In genomic region chr12:121774968-121775474, GRCh38 we compare ENCODE assay signal across 18 cellular contexts. TPM values are rescaled to one million over a fixed set of nuclear protein-coding genes. Genes with fewer than 3 reads are reported as not detected.
DNase-seq lines count a peak whose midpoint lies in the region; ATAC-seq, FAIRE-seq and TF ChIP-seq lines count a peak whose summit lies in the region.
"Had no signal": no experiment of that assay in that cellular context is flagged by ENCODE, and none has a peak within 500 bp of the region (broad histone marks: within the 10 kb centered on the region; RNA-seq: fewer than 3 reads in every experiment).

No MANE protein-coding gene starts in this region.

- TF ChIP-seq RAD21 in A549 (conservative IDR thresholded peaks at IDR 0.05 in 1 of 2, IDR thresholded peaks at IDR 0.05 in 1 of 2) = no peak
- TF ChIP-seq RAD21 in H1 (IDR thresholded peaks at IDR 0.05 in 1 of 2, conservative IDR thresholded peaks at IDR 0.05 in 1 of 2; ENCODE audit: low read depth in 2 of 2, low read length in 2 of 2) = no peak

- no peak overlapping the region for H3K23ac ChIP-seq in H1 (ENCODE audit: insufficient read length)

- peak overlapping the region; percentile 7; the same call in 1 of the 2 replicates for H2BK20ac ChIP-seq in H1 (ENCODE audit: low read length)

- WGBS in A549 (ENCODE audit: missing lambda C conversion rate) = 67% methylated on average over 9 of the region's 14 CpGs
- 54% methylated on average over 7 of the region's 14 CpGs; no CpG with 5 or more reads in 1 of the 2 experiments for WGBS in H1 (ENCODE audit: extremely low coverage in 1 of 2, insufficient coverage in 1 of 2, insufficient read length in 1 of 2, insufficient replicate concordance in 2 of 2, low coverage in 1 of 2, low lambda C conversion rate in 2 of 2, missing lambda C conversion rate in 1 of 2), 2 experiments
- WGBS in lung, 2 donors = 69 to 88% methylated on average over 14 of the region's 14 CpGs

- no peaks in the 10 kb centered on the region for H3K9me3 Mint-ChIP-seq in activated naive CD8-positive, alpha-beta T cell treated with anti-CD3 and anti-CD28 coated beads, Interleukin-2, amount 50 U/mL, for 24 hours
- no peaks in the 10 kb centered on the region for H3K9me3 Mint-ChIP-seq in activated T-helper 2 cell treated with anti-CD3 and anti-CD28 coated beads, Interferon-gamma antibody, Interleukin-2, Interleukin-4, amounts not matched to agents 10 μg/mL and 5 μg/mL and 100 μg/mL, durations not matched to agents 14 hours and 24 hours and 36 hours
- H3K9me3 Mint-ChIP-seq: activated naive CD8-positive, alpha-beta T cell treated with anti-CD3 and anti-CD28 coated beads for 36 hours; naive thymus-derived CD4-positive, alpha-beta T cell; T-helper 1 cell treated with Interleukin-12 subunit alpha and Interleukin-12 subunit beta and Interleukin-4 antibody, amounts not matched to agents 30 μg/mL and 1 μg/mL, for 36 hours had no signal

- no peak overlapping the region for H2BK15ac ChIP-seq in H1 (ENCODE audit: low read length)

- POLR2A ChIA-PET in A549 (lab: Yijun Ruan, JAX) (interaction anchor here (0.5 kb wide), 1 partner anchor 81 kb away, joined by 4 read pairs; no protein-coding TSS in a partner anchor), H1 (lab: Charles Lee; ENCODE audit: partially characterized antibody) (interaction anchor here (0.7 to 34.9 kb wide), 6 partner anchors 25 to 114 kb away, joined by 3 to 958 read pairs (median 4); partner anchors contain the start of genes PSMD9, RHOF, SETD1B and TMEM120B), GM10248 (lab: Yijun Ruan, JAX) (interaction anchor here (0.6 kb wide), 1 partner anchor 9 kb away, joined by 3 read pairs; no protein-coding TSS in a partner anchor)

- H3K4me3 ChIP-seq in A549 (no peak overlapping the region), H1 (ENCODE audit: extremely low read depth in 1 of 4, insufficient read depth in 2 of 4, low read depth in 3 of 4, low read length in 4 of 4) (no peak overlapping the region), lung (no peak overlapping the region)
- H3K4me3 ChIP-seq: gastrocnemius medialis, suprapubic skin had no signal

- H3K18ac ChIP-seq in H1 (ENCODE audit: extremely low read depth, low read length) = peak overlapping the region; percentile 83

- H3K9me3 ChIP-seq in A549 = no peaks in the 10 kb centered on the region
- no peaks in the 10 kb centered on the region for H3K9me3 ChIP-seq in H1 (ENCODE audit: insufficient read depth in 2 of 2, low read depth in 1 of 2, low read length in 1 of 2)
- H3K9me3 ChIP-seq in lung (ENCODE audit: control insufficient read depth in 2 of 2, insufficient read depth in 1 of 2, low read length in 1 of 2) = no peaks in the 10 kb centered on the region
- H3K9me3 ChIP-seq: gastrocnemius medialis, suprapubic skin had no signal

- H3K9ac ChIP-seq in H1 (replicated peaks in 1 of 4; ENCODE audit: extremely low read depth in 1 of 4, low read depth in 3 of 4, low read length in 3 of 4) = no peak overlapping the region; a peak in 2 of 7 replicates

- peaks cover 17% of the 10 kb centered on the region for H3K4me1 Mint-ChIP-seq in activated naive CD8-positive, alpha-beta T cell treated with anti-CD3 and anti-CD28 coated beads, Interleukin-2, amount 50 U/mL, for 24 hours
- H3K4me1 Mint-ChIP-seq in activated T-helper 2 cell treated with anti-CD3 and anti-CD28 coated beads, Interferon-gamma antibody, Interleukin-2, Interleukin-4, amounts not matched to agents 10 μg/mL and 5 μg/mL and 100 μg/mL, durations not matched to agents 14 hours and 24 hours and 36 hours (ENCODE audit: low read depth) = peaks cover 9% of the 10 kb centered on the region

- peak in 1 of 2 experiments; percentile 2; a peak in 2 of 6 replicates for ATAC-seq in A549
- ATAC-seq in lung (ENCODE audit: insufficient read depth, low FRiP score) = peak; percentile 30
- no peak for ATAC-seq in activated naive CD8-positive, alpha-beta T cell treated with anti-CD3 and anti-CD28 coated beads, Interleukin-2, amount 50 U/mL, for 24 hours
- ATAC-seq: gastrocnemius medialis; naive thymus-derived CD4-positive, alpha-beta T cell had no signal

- H3K4ac ChIP-seq in H1 (replicated peaks; ENCODE audit: insufficient read length, low read depth, low read length) = peak overlapping the region; percentile 71

- TF ChIP-seq CTCF in A549 (IDR thresholded peaks at IDR 0.05) (no peak), H1 (IDR thresholded peaks at IDR 0.05; ENCODE audit: control extremely low read depth in 1 of 3, insufficient read depth in 1 of 3, low read depth in 1 of 3, low read length in 3 of 3) (no peak), lung (IDR thresholded peaks at IDR 0.05; ENCODE audit: control extremely low read depth, extremely low read depth) (no peak), GM10248 (IDR thresholded peaks at IDR 0.05; ENCODE audit: control extremely low read depth, extremely low read depth, low read depth, missing control alignments) (no peak)

- H3K36me3 ChIP-seq in H1 (ENCODE audit: control insufficient read depth in 2 of 4, insufficient read depth in 4 of 4, low read length in 3 of 4) (no peaks in the 10 kb centered on the region; a peak in 3 of 8 replicates), lung (ENCODE audit: control insufficient read depth in 2 of 2, insufficient read depth in 2 of 2, low read length in 2 of 2) (peaks cover 0 to 7% of the 10 kb centered on the region in 2 donors)
- H3K36me3 ChIP-seq: gastrocnemius medialis had no signal

- no peak for DNase-seq in A549 (ENCODE audit: low read depth in 1 of 2, low spot score in 1 of 2)
- peak; percentile 81 for DNase-seq in HK-2 (ENCODE audit: unreplicated experiment)
- no peak for DNase-seq in H1 (ENCODE audit: low read depth in 1 of 2, low spot score in 2 of 2)
- peak; percentile 56 for DNase-seq in lung (ENCODE audit: low spot score)
- DNase-seq in activated naive CD8-positive, alpha-beta T cell treated with anti-CD3 and anti-CD28 coated beads, Interleukin-2, amount 50 U/mL, for 24 hours = no peak
- no peak for DNase-seq in posterior cingulate gyrus
- no peak for DNase-seq in activated T-helper 2 cell treated with anti-CD3 and anti-CD28 coated beads, Interferon-gamma antibody, Interleukin-2, Interleukin-4, amounts not matched to agents 10 μg/mL and 5 μg/mL and 100 μg/mL, durations not matched to agents 14 hours and 24 hours and 36 hours (ENCODE audit: low spot score)
- DNase-seq in GM10248 (ENCODE audit: extremely low spot score) = no peak
- DNase-seq: activated naive CD8-positive, alpha-beta T cell treated with anti-CD3 and anti-CD28 coated beads for 36 hours; gastrocnemius medialis; naive thymus-derived CD4-positive, alpha-beta T cell; NCI-H2029 treated with DMSO at 0.1 percent for 48 hours; NCI-H748 treated with DMSO at 0.1 percent for 48 hours; retina had no signal

- H2BK5ac ChIP-seq in H1 (ENCODE audit: low read depth, low read length) = peak overlapping the region; percentile 76

- 0 out of 2 replicates have a peak overlapping the region, but pooled peaks have one; percentile 69 for H4K8ac ChIP-seq in H1 (ENCODE audit: extremely low read depth, insufficient read depth, low read length)

- H3K23me2 ChIP-seq in H1 (ENCODE audit: low read depth, low read length) = no peaks in the 10 kb centered on the region

- H3K27ac Mint-ChIP-seq in activated naive CD8-positive, alpha-beta T cell treated with anti-CD3 and anti-CD28 coated beads, Interleukin-2, amount 50 U/mL, for 24 hours = no peak overlapping the region
- no peak overlapping the region for H3K27ac Mint-ChIP-seq in activated T-helper 2 cell treated with anti-CD3 and anti-CD28 coated beads, Interferon-gamma antibody, Interleukin-2, Interleukin-4, amounts not matched to agents 10 μg/mL and 5 μg/mL and 100 μg/mL, durations not matched to agents 14 hours and 24 hours and 36 hours
- H3K27ac Mint-ChIP-seq: activated naive CD8-positive, alpha-beta T cell treated with anti-CD3 and anti-CD28 coated beads for 36 hours; T-helper 1 cell treated with Interleukin-12 subunit alpha and Interleukin-12 subunit beta and Interleukin-4 antibody, amounts not matched to agents 30 μg/mL and 1 μg/mL, for 36 hours had no signal

- H2AFZ ChIP-seq in H1 (ENCODE audit: low read length) = no peak overlapping the region

- no peak overlapping the region for H3K4me3 Mint-ChIP-seq in activated naive CD8-positive, alpha-beta T cell treated with anti-CD3 and anti-CD28 coated beads, Interleukin-2, amount 50 U/mL, for 24 hours
- H3K4me3 Mint-ChIP-seq in activated T-helper 2 cell treated with anti-CD3 and anti-CD28 coated beads, Interferon-gamma antibody, Interleukin-2, Interleukin-4, amounts not matched to agents 10 μg/mL and 5 μg/mL and 100 μg/mL, durations not matched to agents 14 hours and 24 hours and 36 hours (ENCODE audit: low read depth) = no peak overlapping the region
- H3K4me3 Mint-ChIP-seq: activated naive CD8-positive, alpha-beta T cell treated with anti-CD3 and anti-CD28 coated beads for 36 hours; naive thymus-derived CD4-positive, alpha-beta T cell; T-helper 1 cell treated with Interleukin-12 subunit alpha and Interleukin-12 subunit beta and Interleukin-4 antibody, amounts not matched to agents 30 μg/mL and 1 μg/mL, for 36 hours had no signal

- no peaks in the 10 kb centered on the region for H3K27me3 ChIP-seq in H1 (replicated peaks in 1 of 4; ENCODE audit: control insufficient read depth in 3 of 4, extremely low read depth in 1 of 4, insufficient read depth in 3 of 4, low read length in 3 of 4)
- no peaks in the 10 kb centered on the region for H3K27me3 ChIP-seq in lung (ENCODE audit: control insufficient read depth, insufficient read depth)
- H3K27me3 ChIP-seq: gastrocnemius medialis, suprapubic skin had no signal

- H3K36me3 Mint-ChIP-seq in activated naive CD8-positive, alpha-beta T cell treated with anti-CD3 and anti-CD28 coated beads, Interleukin-2, amount 50 U/mL, for 24 hours (ENCODE audit: low read depth) = peaks cover 13% of the 10 kb centered on the region
- peaks cover 13% of the 10 kb centered on the region for H3K36me3 Mint-ChIP-seq in activated T-helper 2 cell treated with anti-CD3 and anti-CD28 coated beads, Interferon-gamma antibody, Interleukin-2, Interleukin-4, amounts not matched to agents 10 μg/mL and 5 μg/mL and 100 μg/mL, durations not matched to agents 14 hours and 24 hours and 36 hours (ENCODE audit: low read depth)

- peak overlapping the region; percentile 46 to 84; a peak in 5 of 6 replicates for H3K27ac ChIP-seq in A549
- H3K27ac ChIP-seq in H1 (ENCODE audit: low read depth, low read length) = peak overlapping the region; percentile 45; the same call in 1 of the 2 replicates
- peak overlapping the region in 1 of 2 donors; percentile 72 for H3K27ac ChIP-seq in lung (ENCODE audit: low read depth in 1 of 2, low read length in 1 of 2)
- H3K27ac ChIP-seq: gastrocnemius medialis, suprapubic skin had no signal

- FAIRE-seq in A549 (lab: Jason Lieb, UNC) (no peak), H1 (lab: Jason Lieb, UNC) (no peak)
- FAIRE-seq: D721Med, HTR-8/SVneo had no signal

- H3K14ac ChIP-seq in H1 (ENCODE audit: insufficient read length) = no peak overlapping the region

- no peaks in the 10 kb centered on the region for H3K79me2 ChIP-seq in H1 (ENCODE audit: control insufficient read depth in 1 of 2, insufficient read depth in 2 of 2, low read length in 2 of 2)

- peaks cover 0 to 4% of the 10 kb centered on the region in 2 experiments for H4K20me1 ChIP-seq in H1 (replicated peaks in 1 of 2; ENCODE audit: control insufficient read depth in 1 of 2, insufficient read depth in 2 of 2, low read length in 2 of 2)

- H2BK12ac ChIP-seq in H1 (ENCODE audit: low read depth, low read length) = 0 out of 2 replicates have a peak overlapping the region, but pooled peaks have one; percentile 68

- H3K4me1 ChIP-seq in A549 (peaks cover 50% of the 10 kb centered on the region), H1 (replicated peaks in 1 of 4; ENCODE audit: control insufficient read depth in 3 of 4, insufficient read depth in 4 of 4, low read length in 3 of 4) (peaks cover 0 to 18% (median 14%) of the 10 kb centered on the region in 4 experiments; a peak in 6 of 7 replicates), lung (ENCODE audit: control insufficient read depth in 2 of 2, insufficient read depth in 2 of 2, low read length in 2 of 2) (peaks cover 0 to 2% of the 10 kb centered on the region in 2 donors)

- intact Hi-C loops in posterior cingulate gyrus (cut with DNase I) = loop anchor here (5.0 kb wide), 1 partner anchor 37 kb away; no protein-coding TSS in a partner anchor
- intact Hi-C loops in activated T-helper 2 cell treated with anti-CD3 and anti-CD28 coated beads, Interferon-gamma antibody, Interleukin-2, Interleukin-4, amounts not matched to agents 10 μg/mL and 5 μg/mL and 100 μg/mL, durations not matched to agents 14 hours and 24 hours and 36 hours (cut with micrococcal nuclease) = loop anchor here (5.0 kb wide), 2 partner anchors 37 to 63 kb away; partner anchors contain the start of gene TMEM120B

- H3K79me1 ChIP-seq in H1 (ENCODE audit: low read depth, low read length) = no peaks in the 10 kb centered on the region

- H3K27me3 Mint-ChIP-seq in activated naive CD8-positive, alpha-beta T cell treated with anti-CD3 and anti-CD28 coated beads, Interleukin-2, amount 50 U/mL, for 24 hours = no peaks in the 10 kb centered on the region
- no peaks in the 10 kb centered on the region for H3K27me3 Mint-ChIP-seq in activated T-helper 2 cell treated with anti-CD3 and anti-CD28 coated beads, Interferon-gamma antibody, Interleukin-2, Interleukin-4, amounts not matched to agents 10 μg/mL and 5 μg/mL and 100 μg/mL, durations not matched to agents 14 hours and 24 hours and 36 hours (ENCODE audit: low read depth)
- H3K27me3 Mint-ChIP-seq: activated naive CD8-positive, alpha-beta T cell treated with anti-CD3 and anti-CD28 coated beads for 36 hours; naive thymus-derived CD4-positive, alpha-beta T cell had no signal

- no peak overlapping the region for H2AK5ac ChIP-seq in H1 (ENCODE audit: low read depth, low read length)

- TF ChIP-seq EP300 in A549 (IDR thresholded peaks at IDR 0.05) = no peak
- no peak for TF ChIP-seq EP300 in H1 (IDR thresholded peaks at IDR 0.05; ENCODE audit: borderline replicate concordance in 1 of 2, low read depth in 2 of 2, low read length in 2 of 2)

- peak overlapping the region; percentile 90 for H4K91ac ChIP-seq in H1 (replicated peaks; ENCODE audit: insufficient read length, low read length)

- no peak overlapping the region for H2BK120ac ChIP-seq in H1 (replicated peaks; ENCODE audit: low read depth, low read length)

- no peak for TF ChIP-seq POLR2A in A549 (IDR thresholded peaks at IDR 0.05; ENCODE audit: low read length)
- no peak for TF ChIP-seq POLR2A in H1 (IDR thresholded peaks at IDR 0.05; ENCODE audit: control extremely low read depth in 1 of 2, low read depth in 2 of 2, low read length in 2 of 2)

- H4K5ac ChIP-seq in H1 (ENCODE audit: insufficient read length, low read depth, low read length) = peak overlapping the region; percentile 36

- peak overlapping the region; percentile 3 for H3K56ac ChIP-seq in H1 (replicated peaks; ENCODE audit: insufficient read length, low read depth, low read length)

- H3K4me2 ChIP-seq in A549 = peak overlapping the region; percentile 44; the same call in 1 of the 3 replicates
- H3K4me2 ChIP-seq in H1 (ENCODE audit: insufficient read depth in 1 of 2, low read depth in 2 of 2, low read length in 2 of 2) = peak overlapping the region; percentile 7 to 26; a peak in 3 of 4 replicates

- CTCF ChIA-PET in A549 (lab: Yijun Ruan, JAX) = interaction anchor here (1.0 to 72.2 kb wide), 7 partner anchors 11 to 113 kb away, joined by 3 to 2657 read pairs (median 29); partner anchors contain the start of genes PSMD9, RHOF and SETD1B
- CTCF ChIA-PET in H1 (lab: Charles Lee; ENCODE audit: partially characterized antibody) = interaction anchor here (0.6 to 18.5 kb wide), 17 partner anchors 13 to 1227 kb away, joined by 3 to 335 read pairs (median 5); partner anchors contain the start of genes MORN3, RHOF and TMEM120B
- CTCF ChIA-PET in GM10248 (lab: Yijun Ruan, JAX) = interaction anchor here (1.0 to 23.3 kb wide), 9 partner anchors 10 to 79 kb away, joined by 4 to 533 read pairs (median 48); partner anchors contain the start of gene RHOF

RNA-seq across cellular contexts. Expression of gene RHOF, which starts 18.5 kb away (rescaled TPM):
- 47.1 and 48.0 TPM in 2 replicates for polyA plus RNA-seq in A549 (2011; rRNA removed)
- polyA plus RNA-seq in A549 (2012; cell fraction: cytosol; rRNA removed) = 84.7 and 94.6 TPM in 2 replicates
- 108 and 113 TPM in 2 replicates for polyA plus RNA-seq in A549 (2012; cell fraction: nucleus; rRNA removed)
- polyA plus RNA-seq in A549 (2017; fragmentation: RNase III; extraction: RNeasy Plus Mini Kit Qiagen cat#74134 plus additional on column Dnase treatment) = 48.6 to 52.3 TPM (median 51.8 TPM) in 3 replicates
- polyA minus RNA-seq in A549 (2011; rRNA and poly(A)+ RNA removed) = 88.9 and 139 TPM in 2 replicates
- 31.0 and 31.9 TPM in 2 replicates for total RNA-seq in H1 (2021; fragmentation: NEBNext Ultra II Directional; extraction: Animal tissue kit (Norgen Biotek cat#: 25700))
- 23.8 and 33.2 TPM in 2 replicates for polyA plus RNA-seq in H1 (2011; rRNA removed)
- polyA plus RNA-seq in H1 (2011; cell fraction: cytosol; rRNA removed) = 24.2 TPM
- 46.5 TPM for polyA plus RNA-seq in H1 (2011; cell fraction: nucleus; rRNA removed)
- 13.3 to 22.8 TPM (median 17.1 TPM) in 4 replicates for polyA plus RNA-seq in H1 (2012, experiment 1 of 2)
- 10.2 TPM for polyA plus RNA-seq in H1 (2012, experiment 2 of 2)
- 16.3 TPM for polyA plus RNA-seq in H1 (2013, experiment 1 of 2)
- 14.9 TPM for polyA plus RNA-seq in H1 (2013, experiment 2 of 2)
- polyA minus RNA-seq in H1 (2011; rRNA and poly(A)+ RNA removed) = 15.0 and 16.7 TPM in 2 replicates
- polyA minus RNA-seq in H1 (2011; cell fraction: cytosol; rRNA and poly(A)+ RNA removed) = 27.1 TPM
- 45.4 TPM for polyA minus RNA-seq in H1 (2011; cell fraction: nucleus; rRNA and poly(A)+ RNA removed)
- total RNA-seq in lung = 10 to 100 TPM; 33.2 to 34.7 TPM
- 10 to 100 TPM; 15.1 to 16.5 TPM for polyA plus RNA-seq in lung
- total RNA-seq in activated T-helper 2 cell treated with anti-CD3 and anti-CD28 coated beads, Interferon-gamma antibody, Interleukin-2, Interleukin-4, amounts not matched to agents 10 μg/mL and 5 μg/mL and 100 μg/mL, durations not matched to agents 14 hours and 24 hours and 36 hours = 115 and 119 TPM in 2 replicates

RNA-seq across cellular contexts. Expression of gene SETD1B, which starts 28.8 kb away (rescaled TPM):
- polyA plus RNA-seq in A549 (2011; rRNA removed) (1.1 and 2.1 TPM in 2 replicates), A549 (2017; fragmentation: RNase III; extraction: RNeasy Plus Mini Kit Qiagen cat#74134 plus additional on column Dnase treatment) (7.4 to 8.6 TPM (median 8.0 TPM) in 3 replicates), H1 (2011; rRNA removed) (1.3 and 2.3 TPM in 2 replicates), lung (1 to 10 TPM; 7.3 to 8.3 TPM)
- polyA plus RNA-seq in A549 (2012; cell fraction: cytosol; rRNA removed) = 2.2 and 3.1 TPM in 2 replicates
- polyA plus RNA-seq in A549 (2012; cell fraction: nucleus; rRNA removed) = 6.5 and 9.1 TPM in 2 replicates
- polyA minus RNA-seq in A549 (2011; rRNA and poly(A)+ RNA removed) = 2.6 and 4.2 TPM in 2 replicates
- total RNA-seq in H1 (2021; fragmentation: NEBNext Ultra II Directional; extraction: Animal tissue kit (Norgen Biotek cat#: 25700)) = 17.7 and 17.8 TPM in 2 replicates
- polyA plus RNA-seq in H1 (2011; cell fraction: cytosol; rRNA removed) = 1.2 TPM
- polyA plus RNA-seq in H1 (2011; cell fraction: nucleus; rRNA removed) = 4.1 TPM
- polyA plus RNA-seq in H1 (2012, experiment 1 of 2) = 6.5 to 10.1 TPM (median 8.7 TPM) in 4 replicates
- 4.9 TPM for polyA plus RNA-seq in H1 (2012, experiment 2 of 2)
- 6.6 TPM for polyA plus RNA-seq in H1 (2013, experiment 1 of 2)
- 5.8 TPM for polyA plus RNA-seq in H1 (2013, experiment 2 of 2)
- polyA minus RNA-seq in H1 (2011; rRNA and poly(A)+ RNA removed) = 1.5 and 2.3 TPM in 2 replicates
- 5.3 TPM for polyA minus RNA-seq in H1 (2011; cell fraction: cytosol; rRNA and poly(A)+ RNA removed)
- 4.7 TPM for polyA minus RNA-seq in H1 (2011; cell fraction: nucleus; rRNA and poly(A)+ RNA removed)
- total RNA-seq in lung = 10 to 100 TPM; 12.4 to 28.1 TPM
- total RNA-seq in activated T-helper 2 cell treated with anti-CD3 and anti-CD28 coated beads, Interferon-gamma antibody, Interleukin-2, Interleukin-4, amounts not matched to agents 10 μg/mL and 5 μg/mL and 100 μg/mL, durations not matched to agents 14 hours and 24 hours and 36 hours = 23.3 and 24.0 TPM in 2 replicates

Comparison
In these comparisons a context has a peak if more than half of its experiments do, and no peak if none do; other contexts are left out.
1. DNase-seq: peak in HK-2 (single experiment) and lung (single experiment); none in A549 (0 of 2), H1 (0 of 2), activated naive CD8-positive, alpha-beta T cell treated with anti-CD3 and anti-CD28 coated beads, Interleukin-2, amount 50 U/mL, for 24 hours (single experiment), posterior cingulate gyrus (0 of 10), activated T-helper 2 cell treated with anti-CD3 and anti-CD28 coated beads, Interferon-gamma antibody, Interleukin-2, Interleukin-4, amounts not matched to agents 10 μg/mL and 5 μg/mL and 100 μg/mL, durations not matched to agents 14 hours and 24 hours and 36 hours (single experiment) and GM10248 (single experiment).
2. Of the 18 proteins assayed by ChIP-seq in both H1 and A549: peak only in H1: MAX; only in A549: none; in both: none; in neither: 17.